18 cellular contexts compared by ENCODE assay signal in the genomic region with DNA sequence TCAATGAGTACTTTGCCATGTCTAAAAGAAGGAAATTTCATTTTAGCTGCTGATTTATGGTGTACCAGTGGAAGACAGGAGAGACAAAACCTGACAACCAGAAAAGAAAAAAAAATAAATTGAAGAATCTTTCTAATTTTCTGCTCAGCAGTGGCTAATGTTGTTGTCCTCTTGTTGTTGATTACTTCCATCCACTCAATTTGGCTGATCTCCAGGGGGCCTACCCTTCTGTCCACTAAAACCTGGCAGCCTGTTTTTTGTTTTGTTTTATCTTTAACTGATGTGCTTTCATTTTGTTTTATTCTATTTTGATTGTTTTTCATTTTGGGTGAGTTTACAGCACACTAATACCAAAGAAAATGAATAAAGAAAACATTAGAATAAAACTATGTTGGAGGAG. TPM values are rescaled to one million over a fixed set of nuclear protein-coding genes. Genes with fewer than 3 reads are reported as not detected.
DNase-seq lines count a peak whose midpoint lies in the region; ATAC-seq and TF ChIP-seq lines count a peak whose summit lies in the region.
"Had no signal": no experiment of that assay in that cellular context is flagged by ENCODE, and none has a peak within 500 bp of the region (broad histone marks: within the 10 kb centered on the region; RNA-seq: fewer than 3 reads in every experiment).

No MANE protein-coding gene starts in this region.

- peak overlapping the region; percentile 40 for H3K4me2 ChIP-seq in skeletal muscle satellite cell (ENCODE audit: low read length)
- H3K4me2 ChIP-seq: KMS-11 had no signal

- no peak for ATAC-seq in HG02884 (IDR thresholded peaks at IDR 0.05; ENCODE audit: unreplicated experiment)
- no peak for ATAC-seq in GM21447 (IDR thresholded peaks at IDR 0.05; ENCODE audit: unreplicated experiment)

- no peak for TF ChIP-seq CTCF in fibroblast of pulmonary artery (IDR thresholded peaks at IDR 0.05; ENCODE audit: low read length, missing control alignments)

- H3K4me3 ChIP-seq in fibroblast of pulmonary artery (replicated peaks; ENCODE audit: low read depth, low read length) (no peak overlapping the region), skeletal muscle satellite cell (ENCODE audit: low read length) (no peak overlapping the region)
- H3K4me3 ChIP-seq: ovary, spleen, stomach had no signal

- no peaks in the 10 kb centered on the region for H3K9me3 ChIP-seq in skeletal muscle satellite cell (replicated peaks; ENCODE audit: low read length)
- H3K9me3 ChIP-seq: ovary, stomach had no signal

- no peaks in the 10 kb centered on the region for H3K27me3 ChIP-seq in skeletal muscle satellite cell (ENCODE audit: control insufficient read depth, insufficient read depth, low read length)
- H3K27me3 ChIP-seq: ovary, spleen, stomach had no signal

- H3K36me3 ChIP-seq in skeletal muscle satellite cell (ENCODE audit: insufficient read depth, low read length): peaks cover 32% of the 10 kb centered on the region
- H3K36me3 ChIP-seq: ovary, WERI-Rb-1 had no signal

- in situ Hi-C loops in SK-MEL-5 (cut with HindIII; ENCODE audit: low pct_unique_long_range_greater_than_20kb, low sequenced_read_pairs): no loop called here

- peak overlapping the region; percentile 17 for H3K9ac ChIP-seq in skeletal muscle satellite cell (ENCODE audit: low read depth, low read length)
- H3K9ac ChIP-seq: KMS-11 had no signal

- H3K4me1 ChIP-seq in skeletal muscle satellite cell (ENCODE audit: control insufficient read depth, insufficient read depth, low read length): peaks cover 39% of the 10 kb centered on the region

- DNase-seq in DMS 273 (lab: John Stamatoyannopoulos, UW; ENCODE audit: unreplicated experiment) (peak; percentile 38), DMS 273 treated with DMSO at 0.1 percent for 48 hours (lab: John Stamatoyannopoulos, UW) (no peak), SK-MEL-5 (ENCODE audit: low read depth, low spot score) (peak; percentile 11), fibroblast of pulmonary artery (ENCODE audit: low read depth) (peak; percentile 58)
- DNase-seq in activated T-cell treated with anti-CD3 and anti-CD28 coated beads, Interleukin-2, amount 50 U/mL, for 48 hours: no peak
- DNase-seq: activated naive CD4-positive, alpha-beta T cell; CD4-positive, alpha-beta memory T cell; NCI-H146; ovary; spleen; stomach; SW 1271; WERI-Rb-1 had no signal

RNA-seq across cellular contexts. Expression of a gene that starts 27.5 kb away (rescaled TPM):
- total RNA-seq in SK-MEL-5 (2014; rRNA removed; shearing (Covaris generic)): 15.3 and 20.5 TPM in 2 replicates
- polyA plus RNA-seq in SK-MEL-5 (2015; cell fraction: cytosol; rRNA removed): 15.8 and 18.8 TPM in 2 replicates
- 6.3 and 9.6 TPM in 2 replicates for polyA plus RNA-seq in SK-MEL-5 (2015; cell fraction: nucleus; rRNA removed)
- 304 and 327 TPM in 2 replicates for total RNA-seq in skeletal muscle satellite cell (2012; rRNA removed)
- total RNA-seq: activated CD8-positive, alpha-beta memory T cell treated with anti-CD3 and anti-CD28 coated beads for 36 hours; CD4-positive, alpha-beta memory T cell had no signal
- polyA plus RNA-seq: CD4-positive, alpha-beta memory T cell had no signal

Comparison
In these comparisons a context has a peak if more than half of its experiments do, and no peak if none do; other contexts are left out.
1. DNase-seq: peak in DMS 273 (single experiment), SK-MEL-5 (single experiment) and fibroblast of pulmonary artery (single experiment); none in DMS 273 treated with DMSO at 0.1 percent for 48 hours (single experiment) and activated T-cell treated with anti-CD3 and anti-CD28 coated beads, Interleukin-2, amount 50 U/mL, for 48 hours (0 of 2).